8 cellular contexts compared by ENCODE assay signal in the genomic region with DNA sequence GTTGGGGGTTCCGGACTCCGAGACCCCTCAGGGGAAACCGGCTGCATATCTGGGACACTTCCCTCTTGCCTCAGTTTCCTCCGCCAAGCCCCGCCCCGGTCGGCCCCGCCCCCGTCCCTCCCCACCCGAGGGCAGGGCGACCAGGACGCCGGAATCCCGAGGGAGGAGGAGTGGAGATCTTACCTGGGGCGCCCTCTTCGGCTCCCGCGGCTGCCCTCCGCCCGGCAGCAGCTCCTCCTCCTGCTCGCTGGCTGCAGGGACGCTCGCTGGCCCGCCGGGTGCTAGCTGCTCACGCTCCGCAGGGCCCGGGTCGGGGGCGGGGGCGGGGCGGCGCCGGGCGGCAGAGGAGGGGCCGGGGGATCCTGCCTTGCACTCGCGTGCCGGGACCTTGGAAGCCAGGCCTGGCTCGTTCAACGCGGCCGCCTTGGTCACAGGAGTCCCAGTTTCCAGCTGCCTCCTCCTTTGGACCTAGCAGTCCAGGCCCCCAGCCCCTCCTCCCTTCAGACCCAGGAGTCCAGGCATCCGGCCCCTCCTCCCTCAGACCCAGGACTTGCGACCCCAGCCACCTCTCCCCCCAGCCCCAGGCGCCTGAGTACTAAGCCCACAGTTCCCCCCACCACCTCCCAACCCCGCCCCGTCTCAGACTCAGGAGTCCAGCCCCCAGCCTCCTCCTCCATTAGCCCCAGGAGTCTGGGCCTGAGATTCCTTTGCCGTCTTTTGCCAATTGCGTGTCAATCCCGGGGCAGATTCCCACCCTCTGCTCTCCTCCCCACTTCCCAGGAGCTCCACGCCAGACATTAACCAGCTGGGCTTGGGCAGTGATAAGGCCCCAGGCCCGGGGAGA. TPM values are rescaled to one million over a fixed set of nuclear protein-coding genes. Genes with fewer than 3 reads are reported as not detected.
DNase-seq lines count a peak whose midpoint lies in the region; ATAC-seq, FAIRE-seq and TF ChIP-seq lines count a peak whose summit lies in the region.

A gene with protein sequence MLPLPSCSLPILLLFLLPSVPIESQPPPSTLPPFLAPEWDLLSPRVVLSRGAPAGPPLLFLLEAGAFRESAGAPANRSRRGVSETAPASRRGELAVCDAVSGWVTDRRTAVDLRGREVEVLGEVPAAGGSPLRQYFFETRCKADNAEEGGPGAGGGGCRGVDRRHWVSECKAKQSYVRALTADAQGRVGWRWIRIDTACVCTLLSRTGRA (minus strand): TSS at position 51 of the 844 bp plus-strand sequence. CDS start 2,821 bp downstream, outside the sequence.

- ATAC-seq in GM21576 (IDR thresholded peaks at IDR 0.05; ENCODE audit: unreplicated experiment) (no peak), GM21381 (IDR thresholded peaks at IDR 0.05; ENCODE audit: unreplicated experiment) (no peak)

- H3K9me3 ChIP-seq in HUES64 (ENCODE audit: insufficient read depth, low read depth, low read length) (no peaks in the 10 kb centered on the region), mesodermal cell (ENCODE audit: control insufficient read depth, low read length) (no peaks in the 10 kb centered on the region)

- peaks cover 20% of the 10 kb centered on the region for H3K4me1 ChIP-seq in HUES64 (ENCODE audit: insufficient read depth, low read length)
- peaks cover 11% of the 10 kb centered on the region for H3K4me1 ChIP-seq in mesodermal cell (ENCODE audit: control insufficient read depth, insufficient read depth, low read length, poor library complexity, severe bottlenecking)

- WGBS in HUES64: 2% methylated on average over 47 of the region's 53 CpGs
- 0 to 4% methylated on average over 28 to 29 of the region's 53 CpGs for WGBS in mesodermal cell (ENCODE audit: insufficient coverage in 2 of 2), 2 experiments

- no peak for FAIRE-seq in bronchial epithelial cell (lab: Jason Lieb, UNC)

- H3K4me3 ChIP-seq in HUES64 (ENCODE audit: low read length) (peak within 1 kb of the TSS; percentile 49), bronchial epithelial cell (ENCODE audit: low read depth, low read length) (peak within 1 kb of the TSS; percentile 67), mesodermal cell (ENCODE audit: extremely low read depth, insufficient read depth, low read length, poor library complexity, severe bottlenecking) (peak within 1 kb of the TSS; percentile 35)

- H3K9ac ChIP-seq in HUES64 (ENCODE audit: low read depth, low read length): no peak within 1 kb of the TSS

- peak; percentile 59 for DNase-seq in AG20443 (ENCODE audit: low spot score)
- peak; percentile 47 for DNase-seq in bronchial epithelial cell (ENCODE audit: low read depth)
- DNase-seq in NCI-H1048 (lab: John Stamatoyannopoulos, UW): no peak
- DNase-seq in SHP77 treated with DMSO at 0.1 percent for 48 hours (lab: John Stamatoyannopoulos, UW): no peak

- H3K36me3 ChIP-seq in HUES64 (ENCODE audit: insufficient read depth, low read length): no peaks in the 10 kb centered on the region
- peaks cover 2% of the 10 kb centered on the region for H3K36me3 ChIP-seq in bronchial epithelial cell (ENCODE audit: control insufficient read depth, insufficient read depth, low read length)
- no peaks in the 10 kb centered on the region for H3K36me3 ChIP-seq in mesodermal cell (ENCODE audit: control insufficient read depth, insufficient read depth, low read length)

- no peak within 1 kb of the TSS; the same call in 1 of the 2 replicates for H3K27ac ChIP-seq in HUES64 (ENCODE audit: low read depth, low read length)
- no peak within 1 kb of the TSS for H3K27ac ChIP-seq in mesodermal cell (ENCODE audit: low read depth, low read length, severe bottlenecking)

- H3K27me3 ChIP-seq in HUES64 (ENCODE audit: insufficient read depth, low read length) (peaks cover 45% of the 10 kb centered on the region), bronchial epithelial cell (ENCODE audit: control insufficient read depth, insufficient read depth, low read length) (no peaks in the 10 kb centered on the region)

- TF ChIP-seq CTCF in bronchial epithelial cell (IDR thresholded peaks at IDR 0.05; ENCODE audit: insufficient read depth, low read length, severe bottlenecking): peak; percentile 17

RNA-seq across cellular contexts. Expression of the gene that starts here (rescaled TPM):
- polyA plus RNA-seq in HUES64 (2013, experiment 1 of 2): 0.50 TPM
- 1.1 TPM for polyA plus RNA-seq in HUES64 (2013, experiment 2 of 2)
- 3.2 and 9.9 TPM in 2 replicates for total RNA-seq in bronchial epithelial cell
- 1.8 TPM for polyA plus RNA-seq in mesodermal cell (2013, experiment 1 of 2)
- 2.0 TPM for polyA plus RNA-seq in mesodermal cell (2013, experiment 2 of 2)

Comparison
In these comparisons a context has a peak if more than half of its experiments do, and no peak if none do; other contexts are left out.
1. DNase-seq: peak in AG20443 (single experiment) and bronchial epithelial cell (single experiment); none in NCI-H1048 (single experiment) and SHP77 treated with DMSO at 0.1 percent for 48 hours (single experiment).
2. Peak in every context shown above with its lines, with median percentiles within 50 percentile points of each other: H3K4me3 ChIP-seq.